10 cellular contexts compared by ENCODE assay signal in the genomic region with DNA sequence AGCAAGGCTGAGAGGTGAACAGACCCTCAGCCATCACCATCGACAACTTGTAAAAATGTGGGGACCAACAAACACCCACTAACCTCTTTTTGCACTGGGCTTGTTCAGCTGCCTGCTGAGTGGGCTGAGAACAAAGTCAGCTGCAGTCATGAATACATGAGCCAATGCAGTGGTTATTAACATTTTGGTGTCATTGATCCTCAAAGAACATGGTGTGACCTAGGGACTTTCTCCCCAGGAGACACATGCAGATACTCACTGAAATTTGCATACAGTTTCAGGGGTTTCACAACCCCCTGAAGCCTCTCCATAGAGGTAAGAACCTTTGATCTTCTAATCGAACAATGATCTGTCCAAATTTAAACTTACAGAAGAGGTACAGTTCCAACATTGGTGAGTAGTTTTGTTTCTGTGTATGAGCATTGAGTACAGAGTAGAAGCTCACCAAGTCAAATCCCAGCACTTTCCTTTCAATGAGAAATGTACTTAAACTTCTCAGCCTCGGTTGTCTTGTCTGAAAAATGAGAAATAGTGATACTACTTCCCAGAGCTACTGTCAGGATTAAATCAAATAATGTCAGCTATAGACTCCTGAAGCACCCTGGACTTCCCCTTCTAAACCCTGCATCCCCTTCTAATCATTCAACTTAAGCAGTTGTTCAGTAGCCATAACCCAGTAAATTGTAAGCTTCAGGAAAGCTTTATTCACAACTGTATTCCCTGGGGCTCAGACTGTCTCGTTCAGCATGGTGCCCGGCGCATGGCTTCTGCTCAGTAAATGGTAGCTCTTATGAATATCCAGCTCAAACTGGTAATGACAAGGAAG.
DNase-seq lines count a peak whose midpoint lies in the region; ATAC-seq, FAIRE-seq and TF ChIP-seq lines count a peak whose summit lies in the region.
"Had no signal": no experiment of that assay in that cellular context is flagged by ENCODE, and none has a peak within 500 bp of the region (broad histone marks: within the 10 kb centered on the region; RNA-seq: fewer than 3 reads in every experiment).

No MANE protein-coding gene starts in this region.

- TSS peak; percentile 75 for BruUV-seq in GM12878 (replicated peaks; lab: Mats Ljungman, UMichigan)

- H3K27me3 ChIP-seq in GM12878 (replicated peaks in 1 of 2; ENCODE audit: control insufficient read depth in 2 of 2, insufficient read depth in 2 of 2, low read length in 1 of 2): no peaks in the 10 kb centered on the region

- no peaks in the 10 kb centered on the region for H3K79me2 ChIP-seq in GM12878 (ENCODE audit: control insufficient read depth, insufficient read depth, low read length)

- no peaks in the 10 kb centered on the region for H4K20me1 ChIP-seq in GM12878 (ENCODE audit: control insufficient read depth, insufficient read depth)

- H3K4me1 ChIP-seq in GM12878 (ENCODE audit: control insufficient read depth, insufficient read depth, low read length): peaks cover 31% of the 10 kb centered on the region

- POLR2A ChIA-PET in GM12878 (lab: Charles Lee): interaction anchor here (0.9 to 1.0 kb wide), 2 partner anchors 58 to 86 kb away, joined by 3 to 4 read pairs; no protein-coding TSS in a partner anchor

- H3K4me3 ChIP-seq in GM12878 (peak overlapping the region; percentile 33; the same call in 1 of the 2 replicates), lower leg skin (ENCODE audit: low read depth, poor library complexity, severe bottlenecking) (no peak overlapping the region)

- in situ Hi-C loops in GM13976 (cut with MboI; ENCODE audit: low sequenced_read_pairs, unreplicated experiment): no loop called here
- in situ Hi-C loops in GM12878 (cut with MboI): loop anchor here (5.0 kb wide), 1 partner anchor 145 kb away; no protein-coding TSS in a partner anchor

- WGBS in GM12878 (ENCODE audit: insufficient coverage, insufficient replicate concordance, low lambda C conversion rate, missing lambda C conversion rate): under 1% methylated on average over 6 of the region's 6 CpGs
- 90 to 92% methylated on average over 6 of the region's 6 CpGs for WGBS in lower leg skin, 2 donors

- TF ChIP-seq RAD21 in GM12878 (IDR thresholded peaks at IDR 0.05; ENCODE audit: insufficient read depth, low read depth, low read length): no peak

- peak overlapping the region; percentile 31 for H3K9ac ChIP-seq in GM12878 (ENCODE audit: control insufficient read depth, insufficient read depth, low read length)

- no peaks in the 10 kb centered on the region for H3K36me3 ChIP-seq in GM12878 (ENCODE audit: control insufficient read depth in 2 of 2, insufficient read depth in 2 of 2, low read length in 1 of 2)

- peak; percentile 49 to 82; a peak in 2 of 4 replicates for TF ChIP-seq EP300 in GM12878 (IDR thresholded peaks at IDR 0.05; ENCODE audit: borderline replicate concordance in 1 of 2, control insufficient read depth in 1 of 2, low read depth in 2 of 2, low read length in 2 of 2)

- DNase-seq in GM13976 (ENCODE audit: low spot score) (peak; percentile 61), GM12878 (ENCODE audit: low read depth, low spot score) (peak; percentile 82), posterior cingulate gyrus (no peak), NCI-H1694 (lab: John Stamatoyannopoulos, UW) (no peak), lower leg skin (ENCODE audit: low spot score in 2 of 2) (no peak), NCI-H226 (no peak)
- DNase-seq: mesenchymal stem cell had no signal

- H2AFZ ChIP-seq in GM12878 (ENCODE audit: control insufficient read depth, low read depth, low read length): peak overlapping the region; percentile 28; the same call in 1 of the 2 replicates

- H3K4me2 ChIP-seq in GM12878 (ENCODE audit: control insufficient read depth, insufficient read depth): peak overlapping the region; percentile 75

- SMC1A ChIA-PET in GM12878 (lab: Charles Lee; ENCODE audit: uncharacterized antibody, unreplicated experiment): interaction anchor here (0.6 to 2.8 kb wide), 19 partner anchors 9 to 1696 kb away, joined by 3 to 11 read pairs (median 4); no protein-coding TSS in a partner anchor

- H3K27ac ChIP-seq in GM12878 (ENCODE audit: control insufficient read depth, insufficient read depth): peak overlapping the region; percentile 66

- RAD21 ChIA-PET in GM12878 (lab: Charles Lee; ENCODE audit: unreplicated experiment): interaction anchor here (0.7 to 1.8 kb wide), 14 partner anchors 9 to 457 kb away, joined by 3 to 10 read pairs (median 4); no protein-coding TSS in a partner anchor

- intact Hi-C loops in GM12878 (cut with micrococcal nuclease; ENCODE audit: unreplicated experiment) (loop anchor here (1.0 to 5.0 kb wide), 5 partner anchors 33 to 145 kb away; no protein-coding TSS in a partner anchor), posterior cingulate gyrus (cut with DNase I) (no loop called here), lower leg skin (cut with DNase I; ENCODE audit: low total_unique reads) (no loop called here)

- ATAC-seq in GM19372 (IDR thresholded peaks at IDR 0.05; ENCODE audit: low read depth, unreplicated experiment): peak; percentile 82
- peak; percentile 61 for ATAC-seq in HG03064 (IDR thresholded peaks at IDR 0.05; ENCODE audit: low read depth, unreplicated experiment)
- ATAC-seq in GM12878: peak; percentile 85

- H3K9me3 ChIP-seq in GM12878 (replicated peaks; ENCODE audit: control insufficient read depth, insufficient read depth, low read length): no peaks in the 10 kb centered on the region; the same call in 2 of the 3 replicates

- TF ChIP-seq CTCF in GM13976 (IDR thresholded peaks at IDR 0.05; ENCODE audit: borderline replicate concordance, control extremely low read depth, extremely low read depth, insufficient read depth, missing control alignments) (no peak), GM12878 (IDR thresholded peaks at IDR 0.05 in 2 of 3, conservative IDR thresholded peaks at IDR 0.05 in 1 of 3; ENCODE audit: control insufficient read depth in 2 of 3, extremely low read depth in 1 of 3, insufficient read depth in 1 of 3, low read depth in 3 of 3, low read length in 3 of 3) (no peak), lower leg skin (IDR thresholded peaks at IDR 0.05) (no peak)

- CTCF ChIA-PET in GM12878 (lab: Yijun Ruan, JAX): interaction anchor here (0.7 to 1.2 kb wide), 4 partner anchors 9 to 448 kb away, joined by 3 to 4 read pairs (median 4); no protein-coding TSS in a partner anchor

- TF ChIP-seq POLR2A in GM12878 (IDR thresholded peaks at IDR 0.05; ENCODE audit: low read depth, low read length) (no peak), lower leg skin (IDR thresholded peaks at IDR 0.05) (no peak)

- FAIRE-seq in GM12878 (lab: Jason Lieb, UNC): peak; percentile 93
- FAIRE-seq: endometrium had no signal

TF ChIP-seq in GM12878, 131 proteins besides CTCF, POLR2A, EP300 and RAD21 (continues in another document):
- TF ChIP-seq, protein P1, sequence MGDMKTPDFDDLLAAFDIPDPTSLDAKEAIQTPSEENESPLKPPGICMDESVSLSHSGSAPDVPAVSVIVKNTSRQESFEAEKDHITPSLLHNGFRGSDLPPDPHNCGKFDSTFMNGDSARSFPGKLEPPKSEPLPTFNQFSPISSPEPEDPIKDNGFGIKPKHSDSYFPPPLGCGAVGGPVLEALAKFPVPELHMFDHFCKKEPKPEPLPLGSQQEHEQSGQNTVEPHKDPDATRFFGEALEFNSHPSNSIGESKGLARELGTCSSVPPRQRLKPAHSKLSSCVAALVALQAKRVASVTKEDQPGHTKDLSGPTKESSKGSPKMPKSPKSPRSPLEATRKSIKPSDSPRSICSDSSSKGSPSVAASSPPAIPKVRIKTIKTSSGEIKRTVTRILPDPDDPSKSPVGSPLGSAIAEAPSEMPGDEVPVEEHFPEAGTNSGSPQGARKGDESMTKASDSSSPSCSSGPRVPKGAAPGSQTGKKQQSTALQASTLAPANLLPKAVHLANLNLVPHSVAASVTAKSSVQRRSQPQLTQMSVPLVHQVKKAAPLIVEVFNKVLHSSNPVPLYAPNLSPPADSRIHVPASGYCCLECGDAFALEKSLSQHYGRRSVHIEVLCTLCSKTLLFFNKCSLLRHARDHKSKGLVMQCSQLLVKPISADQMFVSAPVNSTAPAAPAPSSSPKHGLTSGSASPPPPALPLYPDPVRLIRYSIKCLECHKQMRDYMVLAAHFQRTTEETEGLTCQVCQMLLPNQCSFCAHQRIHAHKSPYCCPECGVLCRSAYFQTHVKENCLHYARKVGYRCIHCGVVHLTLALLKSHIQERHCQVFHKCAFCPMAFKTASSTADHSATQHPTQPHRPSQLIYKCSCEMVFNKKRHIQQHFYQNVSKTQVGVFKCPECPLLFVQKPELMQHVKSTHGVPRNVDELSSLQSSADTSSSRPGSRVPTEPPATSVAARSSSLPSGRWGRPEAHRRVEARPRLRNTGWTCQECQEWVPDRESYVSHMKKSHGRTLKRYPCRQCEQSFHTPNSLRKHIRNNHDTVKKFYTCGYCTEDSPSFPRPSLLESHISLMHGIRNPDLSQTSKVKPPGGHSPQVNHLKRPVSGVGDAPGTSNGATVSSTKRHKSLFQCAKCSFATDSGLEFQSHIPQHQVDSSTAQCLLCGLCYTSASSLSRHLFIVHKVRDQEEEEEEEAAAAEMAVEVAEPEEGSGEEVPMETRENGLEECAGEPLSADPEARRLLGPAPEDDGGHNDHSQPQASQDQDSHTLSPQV (IDR thresholded peaks at IDR 0.05): no peak

Comparison
In these comparisons a context has a peak if more than half of its experiments do, and no peak if none do; other contexts are left out.
1. DNase-seq: peak in GM13976 (single experiment) and GM12878 (single experiment); none in posterior cingulate gyrus (0 of 10), NCI-H1694 (single experiment), lower leg skin (0 of 2) and NCI-H226 (single experiment).
2. Peak in every context shown above with its lines, with median percentiles within 50 percentile points of each other: ATAC-seq.